In genomic region chr1:245917403-245917802, GRCh38 we compare ENCODE assay signal across 3 cellular contexts.
"Had no signal": no experiment of that assay in that cellular context is flagged by ENCODE, and none has a peak within 500 bp of the region (broad histone marks: within the 10 kb centered on the region; RNA-seq: fewer than 3 reads in every experiment).

No MANE protein-coding gene starts in this region.

- H3K4me3 ChIP-seq: GM12878 had no signal

- DNase-seq: GDM1, GF-D8 had no signal

- ATAC-seq: GM12878 had no signal
